ENCODE assay signal across 10 cellular contexts in genomic region chr13:38099751-38100150, GRCh38.
"Had no signal": no experiment of that assay in that cellular context is flagged by ENCODE, and none has a peak within 500 bp of the region (broad histone marks: within the 10 kb centered on the region; RNA-seq: fewer than 3 reads in every experiment).

No MANE protein-coding gene starts in this region.

- FAIRE-seq: HepG2 had no signal

- H3K4me1 ChIP-seq: HAP-1 had no signal

- H3K27ac ChIP-seq: GM23248, HL-60, KMS-11 had no signal

- H3K9me3 ChIP-seq: HAP-1 had no signal

- ATAC-seq: HCT116, HepG2 had no signal

- H3K4me3 ChIP-seq: GM23248, HAP-1 had no signal

- H3K9ac ChIP-seq: GM23248, KMS-11 had no signal

- H3K36me3 ChIP-seq: HAP-1 had no signal

- DNase-seq: GM23248, GOT3, H7, HFFc6, KBM-7 had no signal
